34 cellular contexts compared by ENCODE assay signal in genomic region chr20:13501500-13501899, GRCh38.
"Had no signal": no experiment of that assay in that cellular context is flagged by ENCODE, and none has a peak within 500 bp of the region (broad histone marks: within the 10 kb centered on the region; RNA-seq: fewer than 3 reads in every experiment).

No MANE protein-coding gene starts in this region.

- H3K27me3 ChIP-seq: adrenal gland, body of pancreas, brain microvascular endothelial cell, breast epithelium had no signal

- H3K4me1 ChIP-seq: adrenal gland, body of pancreas, breast epithelium had no signal

- H3K4me3 Mint-ChIP-seq: activated B cell treated with CpG ODN at 0.5 μM for 24 hours; activated CD4-positive, alpha-beta memory T cell treated with anti-CD3 and anti-CD28 coated beads for 36 hours; activated CD4-positive, alpha-beta T cell treated with anti-CD3 and anti-CD28 coated beads, Interleukin-2, amount 10 ng/mL, durations not matched to agents 24 days and 14 days; activated CD8-positive, alpha-beta T cell treated with anti-CD3 and anti-CD28 coated beads for 36 hours; activated naive CD4-positive, alpha-beta T cell treated with anti-CD3 and anti-CD28 coated beads, Interleukin-2, amount 10 ng/mL, durations not matched to agents 7 days and 5 days; activated naive CD4-positive, alpha-beta T cell treated with anti-CD3 and anti-CD28 coated beads, Interleukin-2, amount 50 U/mL, for 24 hours; activated naive CD8-positive, alpha-beta T cell; activated naive CD8-positive, alpha-beta T cell treated with anti-CD3 and anti-CD28 coated beads, Interleukin-2, amount 10 ng/mL, durations not matched to agents 7 days and 5 days; activated naive CD8-positive, alpha-beta T cell treated with anti-CD3 and anti-CD28 coated beads, Interleukin-2, amount 50 U/mL, for 24 hours; activated T-cell treated with anti-CD3 and anti-CD28 coated beads, Interleukin-2, amount 50 U/mL, for 24 hours; T-helper 1 cell treated with Interleukin-12 subunit alpha and Interleukin-12 subunit beta and Interleukin-4 antibody, amounts not matched to agents 30 μg/mL and 1 μg/mL, for 36 hours; T-helper 2 cell treated with Interferon-gamma antibody and Interleukin-4, amounts not matched to agents 5 μg/mL and 100 μg/mL, for 36 hours had no signal

- H3K27ac Mint-ChIP-seq: activated B cell treated with CpG ODN at 0.5 μM for 24 hours; activated CD4-positive, alpha-beta memory T cell treated with anti-CD3 and anti-CD28 coated beads for 36 hours; activated CD4-positive, alpha-beta T cell treated with anti-CD3 and anti-CD28 coated beads, Interleukin-2, amount 10 ng/mL, durations not matched to agents 24 days and 14 days; activated CD8-positive, alpha-beta T cell treated with anti-CD3 and anti-CD28 coated beads for 36 hours; activated naive CD4-positive, alpha-beta T cell treated with anti-CD3 and anti-CD28 coated beads, Interleukin-2, amount 10 ng/mL, durations not matched to agents 7 days and 5 days; activated naive CD4-positive, alpha-beta T cell treated with anti-CD3 and anti-CD28 coated beads, Interleukin-2, amount 50 U/mL, for 24 hours; activated naive CD8-positive, alpha-beta T cell; activated naive CD8-positive, alpha-beta T cell treated with anti-CD3 and anti-CD28 coated beads, Interleukin-2, amount 10 ng/mL, durations not matched to agents 7 days and 5 days; activated naive CD8-positive, alpha-beta T cell treated with anti-CD3 and anti-CD28 coated beads, Interleukin-2, amount 50 U/mL, for 24 hours; activated T-cell treated with anti-CD3 and anti-CD28 coated beads, Interleukin-2, amount 50 U/mL, for 24 hours; activated T-helper 2 cell treated with anti-CD3 and anti-CD28 coated beads, Interferon-gamma antibody, Interleukin-2, Interleukin-4, amounts not matched to agents 10 μg/mL and 5 μg/mL and 100 μg/mL, durations not matched to agents 14 hours and 24 hours and 36 hours; T-helper 1 cell treated with Interleukin-12 subunit alpha and Interleukin-12 subunit beta and Interleukin-4 antibody, amounts not matched to agents 30 μg/mL and 1 μg/mL, for 36 hours; T-helper 2 cell treated with Interferon-gamma antibody and Interleukin-4, amounts not matched to agents 5 μg/mL and 100 μg/mL, for 36 hours had no signal

- DNase-seq: activated B cell treated with CpG ODN at 0.5 μM for 24 hours; activated CD4-positive, alpha-beta memory T cell treated with anti-CD3 and anti-CD28 coated beads for 36 hours; activated CD4-positive, alpha-beta T cell treated with anti-CD3 and anti-CD28 coated beads for 4 hours; activated CD4-positive, alpha-beta T cell treated with anti-CD3 and anti-CD28 coated beads, Interleukin-2, amount 10 ng/mL, durations not matched to agents 24 days and 14 days; activated CD4-positive, alpha-beta T cell treated with anti-CD3 and anti-CD28 coated beads, Interleukin-2, amount 50 U/mL, for 1 hour; activated CD4-positive, alpha-beta T cell treated with anti-CD3 and anti-CD28 coated beads, Interleukin-2, amount 50 U/mL, for 4 hours; activated CD4-positive, CD25-positive, alpha-beta regulatory T cell treated with anti-CD3 and anti-CD28 coated beads, Interleukin-2, amount 50 U/mL, for 72 hours; activated CD8-positive, alpha-beta memory T cell treated with anti-CD3 and anti-CD28 coated beads, Interleukin-2, amount 50 U/mL, for 48 hours; activated CD8-positive, alpha-beta T cell treated with anti-CD3 and anti-CD28 coated beads for 36 hours; activated effector memory CD4-positive, alpha-beta T cell treated with Interleukin-2 at 50 U/mL for 16 hours; activated gamma-delta T cell; activated naive CD4-positive, alpha-beta T cell treated with anti-CD3 and anti-CD28 coated beads, Interleukin-2, amount 10 ng/mL, durations not matched to agents 7 days and 5 days; activated naive CD4-positive, alpha-beta T cell treated with Interleukin-2 at 50 U/mL for 16 hours; activated naive CD8-positive, alpha-beta T cell treated with anti-CD3 and anti-CD28 coated beads, Interleukin-2, amount 10 ng/mL, durations not matched to agents 7 days and 5 days; activated naive CD8-positive, alpha-beta T cell treated with anti-CD3 and anti-CD28 coated beads, Interleukin-2, amount 50 U/mL, for 24 hours; activated T-cell treated with anti-CD3 and anti-CD28 coated beads, Interleukin-2, amount 50 U/mL, for 24 hours; activated T-cell treated with anti-CD3 and anti-CD28 coated beads, Interleukin-2, amount 50 U/mL, for 48 hours; adrenal gland; amniotic stem cell; aorta; body of pancreas; brain microvascular endothelial cell; central memory CD4-positive, alpha-beta T cell; T-helper 2 cell; T-helper 9 cell had no signal

- H3K4me1 Mint-ChIP-seq: activated B cell treated with CpG ODN at 0.5 μM for 24 hours; activated CD4-positive, alpha-beta T cell treated with anti-CD3 and anti-CD28 coated beads, Interleukin-2, amount 10 ng/mL, durations not matched to agents 24 days and 14 days; activated naive CD4-positive, alpha-beta T cell treated with anti-CD3 and anti-CD28 coated beads, Interleukin-2, amount 10 ng/mL, durations not matched to agents 7 days and 5 days; activated naive CD8-positive, alpha-beta T cell treated with anti-CD3 and anti-CD28 coated beads, Interleukin-2, amount 10 ng/mL, durations not matched to agents 7 days and 5 days; activated naive CD8-positive, alpha-beta T cell treated with anti-CD3 and anti-CD28 coated beads, Interleukin-2, amount 50 U/mL, for 24 hours had no signal

- H3K27me3 Mint-ChIP-seq: activated B cell treated with CpG ODN at 0.5 μM for 24 hours; activated CD4-positive, alpha-beta memory T cell treated with anti-CD3 and anti-CD28 coated beads for 36 hours; activated CD4-positive, alpha-beta T cell treated with anti-CD3 and anti-CD28 coated beads, Interleukin-2, amount 10 ng/mL, durations not matched to agents 24 days and 14 days; activated CD8-positive, alpha-beta T cell treated with anti-CD3 and anti-CD28 coated beads for 36 hours; activated naive CD4-positive, alpha-beta T cell treated with anti-CD3 and anti-CD28 coated beads, Interleukin-2, amount 10 ng/mL, durations not matched to agents 7 days and 5 days; activated naive CD4-positive, alpha-beta T cell treated with anti-CD3 and anti-CD28 coated beads, Interleukin-2, amount 50 U/mL, for 24 hours; activated naive CD8-positive, alpha-beta T cell; activated naive CD8-positive, alpha-beta T cell treated with anti-CD3 and anti-CD28 coated beads, Interleukin-2, amount 10 ng/mL, durations not matched to agents 7 days and 5 days; activated naive CD8-positive, alpha-beta T cell treated with anti-CD3 and anti-CD28 coated beads, Interleukin-2, amount 50 U/mL, for 24 hours; activated T-cell treated with anti-CD3 and anti-CD28 coated beads, Interleukin-2, amount 50 U/mL, for 24 hours had no signal

- FAIRE-seq: astrocyte, TTC549 had no signal

- ATAC-seq: activated CD8-positive, alpha-beta T cell treated with anti-CD3 and anti-CD28 coated beads for 36 hours; activated naive CD8-positive, alpha-beta T cell treated with anti-CD3 and anti-CD28 coated beads, Interleukin-2, amount 50 U/mL, for 24 hours; body of pancreas had no signal

- H3K27ac ChIP-seq: adrenal gland, body of pancreas, brain microvascular endothelial cell, breast epithelium, VCaP had no signal

- H3K4me3 ChIP-seq: adrenal gland, body of pancreas, breast epithelium had no signal

- H3K36me3 ChIP-seq: adrenal gland, brain microvascular endothelial cell, breast epithelium had no signal
